ENCODE assay signal across 19 cellular contexts in the genomic region with DNA sequence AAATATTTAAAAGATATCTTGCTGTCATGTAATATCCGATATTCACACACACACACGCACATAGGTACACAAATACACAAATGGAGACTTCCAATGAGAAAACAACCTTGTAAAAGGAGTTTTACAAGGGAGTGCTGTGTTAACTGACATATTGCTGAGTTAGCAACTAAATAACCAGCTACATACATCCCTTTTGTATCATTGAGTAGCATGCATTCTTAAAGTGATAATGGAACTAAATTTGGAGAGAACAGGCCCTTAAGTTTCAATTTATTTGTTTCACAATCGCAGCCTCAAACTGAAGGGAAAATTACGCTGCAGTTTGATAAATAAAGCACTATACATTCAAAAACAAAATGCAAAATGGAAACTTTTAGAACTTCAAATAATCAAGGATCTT.
DNase-seq lines count a peak whose midpoint lies in the region; ATAC-seq, FAIRE-seq and TF ChIP-seq lines count a peak whose summit lies in the region.
"Had no signal": no experiment of that assay in that cellular context is flagged by ENCODE, and none has a peak within 500 bp of the region (broad histone marks: within the 10 kb centered on the region; RNA-seq: fewer than 3 reads in every experiment).

No MANE protein-coding gene starts in this region.

- no peaks in the 10 kb centered on the region for H3K79me2 ChIP-seq in K562 (ENCODE audit: control insufficient read depth, insufficient read depth, low read length)

- in situ Hi-C loops in K562 (cut with MboI): no loop called here

- POLR2A ChIA-PET in K562 (lab: Yijun Ruan, JAX): no interaction called here

- no peak for TF ChIP-seq RAD21 in K562 (CRISPR knock-in tag; conservative IDR thresholded peaks at IDR 0.05 in 1 of 2, IDR thresholded peaks at IDR 0.05 in 1 of 2)

- CTCF ChIA-PET in K562 (lab: Yijun Ruan, JAX; ENCODE audit: low intra/inter-chr PET ratio): no interaction called here

- 7% methylated on average over 4 of the region's 4 CpGs for WGBS in K562 (ENCODE audit: insufficient coverage, low coverage, missing lambda C conversion rate)
- 81% methylated on average over 4 of the region's 4 CpGs for WGBS in prostate gland

- H3K9me1 ChIP-seq in K562 (ENCODE audit: control insufficient read depth, insufficient read depth, low read length): no peaks in the 10 kb centered on the region

- H3K4me3 ChIP-seq in K562 (no peak overlapping the region), neuron (ENCODE audit: low read length) (no peak overlapping the region), prostate gland (no peak overlapping the region)
- H3K4me3 ChIP-seq: GM23338, lower lobe of right lung, thoracic aorta had no signal

- no peak overlapping the region for H3K4me2 ChIP-seq in K562 (ENCODE audit: insufficient read depth, low read length)
- H3K4me2 ChIP-seq: GM23338 had no signal

- TF ChIP-seq CTCF in K562 (IDR thresholded peaks at IDR 0.05 in 2 of 3, conservative IDR thresholded peaks at IDR 0.05 in 1 of 3; ENCODE audit: insufficient read depth in 2 of 3, low read depth in 1 of 3, low read length in 3 of 3) (no peak), prostate gland (IDR thresholded peaks at IDR 0.05) (no peak)

- no peak overlapping the region for H3K9ac ChIP-seq in K562 (ENCODE audit: insufficient read depth in 1 of 2, low read depth in 2 of 2, low read length in 2 of 2)

- TF ChIP-seq POLR2A in K562 (conservative IDR thresholded peaks at IDR 0.05) (no peak), prostate gland (IDR thresholded peaks at IDR 0.05) (no peak)

- no TSS peak for BruUV-seq in K562 (replicated peaks; lab: Mats Ljungman, UMichigan)

- H3K36me3 ChIP-seq in K562 (ENCODE audit: control insufficient read depth, insufficient read depth, low read length) (no peaks in the 10 kb centered on the region), neuron (ENCODE audit: insufficient read depth, low read length) (no peaks in the 10 kb centered on the region), prostate gland (no peaks in the 10 kb centered on the region)
- H3K36me3 ChIP-seq: lower lobe of right lung, thoracic aorta had no signal

- no peak for FAIRE-seq in K562 (lab: Jason Lieb, UNC)
- FAIRE-seq: HTR-8/SVneo had no signal

- H3K27ac ChIP-seq in K562 (ENCODE audit: extremely low read depth, low read depth, low read length) (no peak overlapping the region), prostate gland (no peak overlapping the region)
- H3K27ac ChIP-seq: C4-2B, lower lobe of right lung, RWPE1, thoracic aorta had no signal

- H3K4me1 ChIP-seq in K562 (replicated peaks in 1 of 2; ENCODE audit: control insufficient read depth in 2 of 2, insufficient read depth in 2 of 2, low read length in 2 of 2) (no peaks in the 10 kb centered on the region), neuron (ENCODE audit: insufficient read depth, low read length) (peaks cover 47% of the 10 kb centered on the region), prostate gland (replicated peaks) (no peaks in the 10 kb centered on the region)
- H3K4me1 ChIP-seq: lower lobe of right lung had no signal

- H3K27me3 ChIP-seq in K562 (ENCODE audit: control insufficient read depth in 2 of 2, insufficient read depth in 2 of 2, low read length in 2 of 2): peaks cover 4 to 5% of the 10 kb centered on the region in 2 experiments; a peak in 2 of 5 replicates
- H3K27me3 ChIP-seq in neuron (ENCODE audit: insufficient read depth, low read length): no peaks in the 10 kb centered on the region
- H3K27me3 ChIP-seq in prostate gland (replicated peaks; ENCODE audit: insufficient read depth): no peaks in the 10 kb centered on the region

- ATAC-seq in GM18868 (IDR thresholded peaks at IDR 0.05; ENCODE audit: unreplicated experiment) (peak; percentile 34), HG03432 (IDR thresholded peaks at IDR 0.05; ENCODE audit: unreplicated experiment) (peak; percentile 40), K562 (no peak)
- ATAC-seq: GM23338, lower lobe of right lung had no signal

- TF ChIP-seq EP300 in K562 (IDR thresholded peaks at IDR 0.05; ENCODE audit: low read length): no peak

- H4K20me1 ChIP-seq in K562 (replicated peaks; ENCODE audit: control insufficient read depth, insufficient read depth, low read length): no peaks in the 10 kb centered on the region

- peak overlapping the region; percentile 42; the same call in 1 of the 2 replicates for H2AFZ ChIP-seq in K562 (ENCODE audit: low read depth, low read length)
- H2AFZ ChIP-seq in neuron (ENCODE audit: low read depth, low read length): peak overlapping the region; percentile 82

- no peaks in the 10 kb centered on the region for H3K9me3 ChIP-seq in K562 (replicated peaks; ENCODE audit: control insufficient read depth, insufficient read depth, low read depth, low read length)
- H3K9me3 ChIP-seq in neuron (ENCODE audit: low read length): no peaks in the 10 kb centered on the region
- no peaks in the 10 kb centered on the region for H3K9me3 ChIP-seq in prostate gland
- H3K9me3 ChIP-seq: lower lobe of right lung, thoracic aorta had no signal

- intact Hi-C loops in K562 (cut with micrococcal nuclease): loop anchor here (10.0 kb wide), 1 partner anchor 1050 kb away; a partner anchor contains a TSS
- intact Hi-C loops in prostate gland (cut with DNase I): no loop called here

- DNase-seq in K562 (ENCODE audit: extremely low read depth in 1 of 4, low spot score in 3 of 4) (no peak), NCI-H187 (lab: John Stamatoyannopoulos, UW) (no peak), prostate gland (ENCODE audit: low spot score) (no peak), anterior cingulate cortex (lab: John Stamatoyannopoulos, UW) (no peak)
- no peak for DNase-seq in stimulated activated CD8-positive, alpha-beta memory T cell treated with anti-CD3 and anti-CD28 coated beads, Interleukin-4, amount 100 ng/mL, for 48 hours
- DNase-seq: activated CD4-positive, CD25-positive, alpha-beta regulatory T cell treated with anti-CD3 and anti-CD28 coated beads, Interleukin-2, amount 50 U/mL, for 72 hours; activated T-cell treated with anti-CD3 and anti-CD28 coated beads, Interleukin-2, amount 50 U/mL, for 1 hour; foreskin melanocyte; lower lobe of right lung; stimulated activated CD4-positive, alpha-beta T cell treated with anti-CD3 and anti-CD28 coated beads, Interleukin-4, amount 100 ng/mL, for 1 hour; T-helper 17 cell had no signal

TF ChIP-seq in K562, 482 proteins besides CTCF, POLR2A, EP300 and RAD21:
- TF ChIP-seq C11orf30 (IDR thresholded peaks at IDR 0.05; ENCODE audit: low read depth) (peak; percentile 68), MAFK (IDR thresholded peaks at IDR 0.05; ENCODE audit: low read length) (peak; percentile 66; the same call in 1 of the 2 replicates), MAFG (tag; conservative IDR thresholded peaks at IDR 0.05) (peak; percentile 83), TCF3 (CRISPR knock-in tag; IDR thresholded peaks at IDR 0.05) (no peak), CBFA2T3 (IDR thresholded peaks at IDR 0.05) (no peak), ZNF316 (IDR thresholded peaks at IDR 0.05) (peak; percentile 86), MAFF (IDR thresholded peaks at IDR 0.05; ENCODE audit: low read length) (peak; percentile 71), TCF7 (IDR thresholded peaks at IDR 0.05; ENCODE audit: borderline replicate concordance) (no peak)
